In genomic region chr6:158868122-158868480, GRCh38 we compare ENCODE assay signal across 15 cellular contexts. TPM values are rescaled to one million over a fixed set of nuclear protein-coding genes. Genes with fewer than 3 reads are reported as not detected.
DNase-seq lines count a peak whose midpoint lies in the region; ATAC-seq, FAIRE-seq and TF ChIP-seq lines count a peak whose summit lies in the region.
"Had no signal": no experiment of that assay in that cellular context is flagged by ENCODE, and none has a peak within 500 bp of the region (broad histone marks: within the 10 kb centered on the region; RNA-seq: fewer than 3 reads in every experiment).

No MANE protein-coding gene starts in this region.

- H3K27me3 Mint-ChIP-seq in activated CD8-positive, alpha-beta T cell treated with anti-CD3 and anti-CD28 coated beads, Interleukin-2, amount 10 ng/mL, durations not matched to agents 7 days and 5 days (ENCODE audit: low read depth), result peaks cover 16% of the 10 kb centered on the region
- H3K27me3 Mint-ChIP-seq in mesothelial cell of epicardium (ENCODE audit: low read depth), result no peaks in the 10 kb centered on the region

- no peaks in the 10 kb centered on the region for H3K79me2 ChIP-seq in DND-41 (ENCODE audit: insufficient read depth, low read length)

- ATAC-seq in DND-41 (ENCODE audit: insufficient read depth, low read depth), result no peak
- ATAC-seq in activated CD8-positive, alpha-beta T cell treated with anti-CD3 and anti-CD28 coated beads, Interleukin-2, amount 10 ng/mL, durations not matched to agents 7 days and 5 days, result no peak
- no peak for ATAC-seq in stimulated activated effector memory CD8-positive, alpha-beta T cell treated with anti-CD3 and anti-CD28 coated beads, Interleukin-12 subunit alpha, Interleukin-12 subunit beta, amount 100 ng/mL, for 72 hours

- peak overlapping the region; percentile 99 for H3K27ac Mint-ChIP-seq in activated CD8-positive, alpha-beta T cell treated with anti-CD3 and anti-CD28 coated beads, Interleukin-2, amount 10 ng/mL, durations not matched to agents 7 days and 5 days
- H3K27ac Mint-ChIP-seq in mesothelial cell of epicardium, result peak overlapping the region; percentile 98
- H3K27ac Mint-ChIP-seq in stimulated activated effector memory CD8-positive, alpha-beta T cell treated with anti-CD3 and anti-CD28 coated beads, Interleukin-12 subunit alpha, Interleukin-12 subunit beta, amount 100 ng/mL, for 72 hours, result no peak overlapping the region

- no peak for FAIRE-seq in GM12891 (lab: Jason Lieb, UNC)

- TF ChIP-seq CTCF in 22Rv1 (IDR thresholded peaks at IDR 0.05) (no peak), DND-41 (IDR thresholded peaks at IDR 0.05; ENCODE audit: borderline replicate concordance, extremely low read depth, low read length, poor library complexity, severe bottlenecking) (no peak), mesothelial cell of epicardium (IDR thresholded peaks at IDR 0.05; ENCODE audit: unreplicated experiment) (no peak)

- DNase-seq in DND-41 (peak; percentile 15), mesothelial cell of epicardium (ENCODE audit: low spot score in 2 of 2, unreplicated experiment in 2 of 2) (no peak), NOMO-1 treated with DMSO at 0.1 percent for 48 hours (lab: John Stamatoyannopoulos, UW; ENCODE audit: unreplicated experiment) (no peak), GM12891 (ENCODE audit: insufficient read length, low spot score) (no peak)
- peak; percentile 54 for DNase-seq in activated CD8-positive, alpha-beta T cell treated with anti-CD3 and anti-CD28 coated beads, Interleukin-2, amount 10 ng/mL, durations not matched to agents 7 days and 5 days
- DNase-seq in stimulated activated effector memory CD8-positive, alpha-beta T cell treated with anti-CD3 and anti-CD28 coated beads, Interleukin-12 subunit alpha, Interleukin-12 subunit beta, amount 100 ng/mL, for 72 hours (ENCODE audit: low spot score in 2 of 2), result no peak
- DNase-seq in effector CD4-positive, alpha-beta T cell, result no peak
- DNase-seq: activated CD4-positive, alpha-beta T cell treated with anti-CD3 and anti-CD28 coated beads for 1 hour; caudate nucleus; NCI-H1092; NCI-H510A treated with DMSO at 0.1 percent for 48 hours; SJCRH30; stimulated activated CD4-positive, alpha-beta T cell treated with anti-CD3 and anti-CD28 coated beads, Interleukin-1b, Interleukin-23, amount 100 ng/mL, for 48 hours had no signal

- no peaks in the 10 kb centered on the region for H3K9me3 Mint-ChIP-seq in activated CD8-positive, alpha-beta T cell treated with anti-CD3 and anti-CD28 coated beads, Interleukin-2, amount 10 ng/mL, durations not matched to agents 7 days and 5 days (ENCODE audit: insufficient read depth)
- no peaks in the 10 kb centered on the region for H3K9me3 Mint-ChIP-seq in mesothelial cell of epicardium
- no peaks in the 10 kb centered on the region for H3K9me3 Mint-ChIP-seq in stimulated activated effector memory CD8-positive, alpha-beta T cell treated with anti-CD3 and anti-CD28 coated beads, Interleukin-12 subunit alpha, Interleukin-12 subunit beta, amount 100 ng/mL, for 72 hours

- no peaks in the 10 kb centered on the region for H3K36me3 ChIP-seq in DND-41 (ENCODE audit: insufficient read depth, low read length)
- H3K36me3 ChIP-seq: SJCRH30 had no signal

- H3K36me3 Mint-ChIP-seq in activated CD8-positive, alpha-beta T cell treated with anti-CD3 and anti-CD28 coated beads, Interleukin-2, amount 10 ng/mL, durations not matched to agents 7 days and 5 days (ENCODE audit: low read depth), result peaks cover 8% of the 10 kb centered on the region
- H3K36me3 Mint-ChIP-seq in mesothelial cell of epicardium, result peaks cover 3% of the 10 kb centered on the region
- H3K36me3 Mint-ChIP-seq in stimulated activated effector memory CD8-positive, alpha-beta T cell treated with anti-CD3 and anti-CD28 coated beads, Interleukin-12 subunit alpha, Interleukin-12 subunit beta, amount 100 ng/mL, for 72 hours, result peaks cover 16% of the 10 kb centered on the region

- TF ChIP-seq POLR2A in GM12891 (IDR thresholded peaks at IDR 0.05; ENCODE audit: low read depth, low read length), result no peak

- no peaks in the 10 kb centered on the region for H3K9me3 ChIP-seq in DND-41 (ENCODE audit: insufficient read depth, low read length, severe bottlenecking)
- H3K9me3 ChIP-seq: SJCRH30 had no signal

- H3K4me3 ChIP-seq in DND-41 (ENCODE audit: low read depth in 1 of 2, low read length in 2 of 2), result no peak overlapping the region
- H3K4me3 ChIP-seq: lung, SJCRH30 had no signal

- H3K4me1 ChIP-seq in DND-41 (ENCODE audit: insufficient read depth, low read length), result peaks cover 5% of the 10 kb centered on the region; the same call in 1 of the 2 replicates
- H3K4me1 ChIP-seq: SJCRH30 had no signal

- 0 out of 2 replicates have a peak overlapping the region, but pooled peaks have one; percentile 12 for H3K27ac ChIP-seq in 22Rv1
- no peak overlapping the region for H3K27ac ChIP-seq in DND-41 (ENCODE audit: low read length)

- POLR2A ChIA-PET in activated CD8-positive, alpha-beta T cell treated with anti-CD3 and anti-CD28 coated beads, Interleukin-2, amount 10 ng/mL, durations not matched to agents 7 days and 5 days (lab: Charles Lee), result interaction anchor here (0.7 to 5.8 kb wide), 7 partner anchors 15 to 71 kb away, joined by 3 to 100 read pairs (median 16); partner anchors contain the start of gene EZR

- H3K27me3 ChIP-seq in DND-41 (ENCODE audit: insufficient read depth, low read length, poor library complexity), result peaks cover 3% of the 10 kb centered on the region
- H3K27me3 ChIP-seq: SJCRH30 had no signal

- H3K4me1 Mint-ChIP-seq in activated CD8-positive, alpha-beta T cell treated with anti-CD3 and anti-CD28 coated beads, Interleukin-2, amount 10 ng/mL, durations not matched to agents 7 days and 5 days (ENCODE audit: low read depth), result peaks cover 37% of the 10 kb centered on the region
- H3K4me1 Mint-ChIP-seq in mesothelial cell of epicardium, result peaks cover 52% of the 10 kb centered on the region
- peaks cover 31% of the 10 kb centered on the region for H3K4me1 Mint-ChIP-seq in stimulated activated effector memory CD8-positive, alpha-beta T cell treated with anti-CD3 and anti-CD28 coated beads, Interleukin-12 subunit alpha, Interleukin-12 subunit beta, amount 100 ng/mL, for 72 hours

- H3K9ac ChIP-seq in DND-41 (ENCODE audit: low read depth, low read length), result no peak overlapping the region

- CTCF ChIA-PET in activated CD8-positive, alpha-beta T cell treated with anti-CD3 and anti-CD28 coated beads, Interleukin-2, amount 10 ng/mL, durations not matched to agents 7 days and 5 days (lab: Charles Lee), result interaction anchor here (1.1 to 4.1 kb wide), 5 partner anchors 14 to 266 kb away, joined by 3 to 25 read pairs (median 5); no protein-coding TSS in a partner anchor

- H3K4me2 ChIP-seq in DND-41 (ENCODE audit: insufficient read depth, low read length), result no peak overlapping the region

- H2AFZ ChIP-seq in DND-41 (ENCODE audit: low read depth, low read length), result no peak overlapping the region

- no peaks in the 10 kb centered on the region for H4K20me1 ChIP-seq in DND-41 (ENCODE audit: insufficient read depth, low read length)

- H3K4me3 Mint-ChIP-seq in activated CD8-positive, alpha-beta T cell treated with anti-CD3 and anti-CD28 coated beads, Interleukin-2, amount 10 ng/mL, durations not matched to agents 7 days and 5 days, result no peak overlapping the region
- H3K4me3 Mint-ChIP-seq in mesothelial cell of epicardium, result no peak overlapping the region
- no peak overlapping the region for H3K4me3 Mint-ChIP-seq in stimulated activated effector memory CD8-positive, alpha-beta T cell treated with anti-CD3 and anti-CD28 coated beads, Interleukin-12 subunit alpha, Interleukin-12 subunit beta, amount 100 ng/mL, for 72 hours

TF ChIP-seq in GM12891, 5 proteins besides CTCF, POLR2A, EP300 and RAD21:
- TF ChIP-seq TAF1 (IDR thresholded peaks at IDR 0.05; ENCODE audit: low read depth, low read length) (no peak), POLR2AphosphoS5 (IDR thresholded peaks at IDR 0.05; ENCODE audit: low read depth, low read length) (no peak), SPI1 (IDR thresholded peaks at IDR 0.05; ENCODE audit: low read depth, low read length) (no peak), PAX5 (IDR thresholded peaks at IDR 0.05; ENCODE audit: insufficient read depth, low read length, severe bottlenecking) (no peak), POU2F2 (IDR thresholded peaks at IDR 0.05; ENCODE audit: low read depth, low read length) (no peak)

RNA-seq across cellular contexts. Expression of gene EZR, which starts 48.9 kb away (rescaled TPM):
- 100 to 1,000 TPM; 177 to 180 TPM for total RNA-seq in activated CD8-positive, alpha-beta T cell treated with anti-CD3 and anti-CD28 coated beads, Interleukin-2, amount 10 ng/mL, durations not matched to agents 7 days and 5 days
- 195 to 208 TPM (median 204 TPM) in 3 replicates for total RNA-seq in mesothelial cell of epicardium
- polyA plus RNA-seq in GM12891 (2012; ENCODE audit: low read depth, missing spikeins), result 166 TPM

Comparison
In these comparisons a context has a peak if more than half of its experiments do, and no peak if none do; other contexts are left out.
1. DNase-seq: peak in DND-41 (single experiment) and activated CD8-positive, alpha-beta T cell treated with anti-CD3 and anti-CD28 coated beads, Interleukin-2, amount 10 ng/mL, durations not matched to agents 7 days and 5 days (single experiment); none in mesothelial cell of epicardium (0 of 2), NOMO-1 treated with DMSO at 0.1 percent for 48 hours (single experiment), stimulated activated effector memory CD8-positive, alpha-beta T cell treated with anti-CD3 and anti-CD28 coated beads, Interleukin-12 subunit alpha, Interleukin-12 subunit beta, amount 100 ng/mL, for 72 hours (0 of 2), GM12891 (single experiment) and effector CD4-positive, alpha-beta T cell (single experiment).